In genomic region chr16:63904182-63904581, GRCh38 we compare ENCODE assay signal across 7 cellular contexts.
"Had no signal": no experiment of that assay in that cellular context is flagged by ENCODE, and none has a peak within 500 bp of the region (broad histone marks: within the 10 kb centered on the region; RNA-seq: fewer than 3 reads in every experiment).

No MANE protein-coding gene starts in this region.

- FAIRE-seq: HepG2 had no signal

- H3K27ac Mint-ChIP-seq: GM23338, HFFc6, IgD-negative memory B cell had no signal

- H3K4me3 Mint-ChIP-seq: GM23338, HFFc6, IgD-negative memory B cell had no signal

- H3K9me3 ChIP-seq: HAP-1 had no signal

- H3K4me3 ChIP-seq: GM23338, HAP-1 had no signal

- H3K4me1 Mint-ChIP-seq: IgD-negative memory B cell had no signal

- H3K27ac ChIP-seq: HL-60 had no signal

- H3K4me2 ChIP-seq: GM23338 had no signal

- H3K36me3 Mint-ChIP-seq: IgD-negative memory B cell had no signal

- H3K27me3 Mint-ChIP-seq: IgD-negative memory B cell had no signal

- H2AFZ ChIP-seq: GM23338 had no signal

- H3K36me3 ChIP-seq: HAP-1 had no signal

- H3K9me3 Mint-ChIP-seq: GM23338 had no signal

- DNase-seq: H7, HFFc6 had no signal

- H3K4me1 ChIP-seq: HAP-1 had no signal
